20 cellular contexts compared by ENCODE assay signal in the genomic region with DNA sequence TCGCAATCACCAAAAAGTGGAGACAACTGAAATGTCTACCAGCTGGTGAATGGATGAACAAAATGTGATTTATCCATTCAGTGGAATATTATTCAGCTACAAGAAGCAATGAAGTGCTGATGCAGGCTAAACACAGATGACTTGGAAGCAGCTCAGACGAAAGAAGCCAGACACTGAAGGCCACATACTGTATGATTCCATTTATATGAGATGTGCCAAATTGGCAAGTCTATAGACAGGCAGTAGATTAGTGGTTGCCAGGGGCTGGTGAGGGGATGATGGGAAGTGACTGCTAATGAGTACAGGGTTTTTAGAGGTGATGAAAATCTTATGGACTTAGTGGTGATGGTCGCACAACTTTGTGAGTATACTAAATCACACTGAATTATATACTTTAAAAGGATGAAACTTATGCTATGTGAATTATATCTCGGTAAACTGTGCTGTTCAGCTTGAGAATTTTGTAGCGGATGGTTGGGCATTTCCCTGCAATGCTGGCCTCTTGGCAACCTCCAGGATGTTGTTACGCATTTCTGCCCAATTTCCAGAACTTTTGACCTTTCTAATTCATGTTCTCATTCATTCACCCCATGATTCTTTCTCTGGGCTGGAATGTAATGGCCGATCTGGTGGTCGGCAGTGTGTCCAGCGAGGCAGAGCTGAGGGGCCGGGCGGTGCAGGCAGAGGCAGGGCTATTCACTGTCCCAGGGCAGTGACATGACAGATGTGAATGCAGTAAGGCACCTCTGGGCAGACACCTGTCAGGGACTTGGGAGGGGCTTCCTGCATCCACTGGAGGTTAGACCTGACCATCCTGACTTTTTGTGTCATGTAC. TPM values are rescaled to one million over a fixed set of nuclear protein-coding genes. Genes with fewer than 3 reads are reported as not detected.
"Had no signal": no experiment of that assay in that cellular context is flagged by ENCODE, and none has a peak within 500 bp of the region (broad histone marks: within the 10 kb centered on the region; RNA-seq: fewer than 3 reads in every experiment).

No MANE protein-coding gene starts in this region.

- H3K4me1 ChIP-seq: breast epithelium, foreskin keratinocyte had no signal

- H3K4me3 ChIP-seq: breast epithelium, lung, transverse colon, vagina had no signal

- H3K36me3 Mint-ChIP-seq: activated naive CD8-positive, alpha-beta T cell; immature natural killer cell; naive B cell; stimulated activated naive B cell treated with anti-CD40 and anti-IgM and Interleukin-4, amounts not matched to agents 10 μg/mL and 1 μg/mL and 100 μg/mL, for 72 hours had no signal

- H3K27ac ChIP-seq: breast epithelium, foreskin keratinocyte, neutrophil, transverse colon, vagina had no signal

- H3K9me3 Mint-ChIP-seq: activated B cell treated with CpG ODN at 0.5 μM for 24 hours; activated CD8-positive, alpha-beta T cell treated with anti-CD3 and anti-CD28 coated beads for 36 hours; immature natural killer cell; stimulated activated naive B cell treated with anti-CD40 and anti-IgM and Interleukin-4, amounts not matched to agents 10 μg/mL and 1 μg/mL and 100 μg/mL, for 72 hours; T-helper 2 cell treated with Interferon-gamma antibody and Interleukin-4, amounts not matched to agents 5 μg/mL and 100 μg/mL, for 36 hours had no signal

- DNase-seq: activated B cell treated with CpG ODN at 0.5 μM for 24 hours; activated CD4-positive, alpha-beta T cell treated with anti-CD3 and anti-CD28 coated beads for 48 hours; activated CD8-positive, alpha-beta T cell treated with anti-CD3 and anti-CD28 coated beads for 36 hours; activated gamma-delta T cell; activated T-cell treated with anti-CD3 and anti-CD28 coated beads, Interleukin-2, amount 50 U/mL, for 48 hours; foreskin keratinocyte; glutamatergic neuron; immature natural killer cell; naive B cell; stimulated activated CD4-positive, alpha-beta T cell treated with anti-CD3 and anti-CD28 coated beads, Interleukin-4, amount 100 ng/mL, for 1 hour; stimulated activated naive B cell treated with anti-CD40 and anti-IgM and Interleukin-4, amounts not matched to agents 10 μg/mL and 1 μg/mL and 100 μg/mL, for 72 hours; transverse colon had no signal

- H3K27me3 ChIP-seq: breast epithelium, foreskin keratinocyte, neutrophil, transverse colon, vagina had no signal

- H3K27me3 Mint-ChIP-seq: activated B cell treated with CpG ODN at 0.5 μM for 24 hours; activated CD8-positive, alpha-beta T cell treated with anti-CD3 and anti-CD28 coated beads for 36 hours; activated naive CD8-positive, alpha-beta T cell; stimulated activated naive B cell treated with anti-CD40 and anti-IgM and Interleukin-4, amounts not matched to agents 10 μg/mL and 1 μg/mL and 100 μg/mL, for 72 hours had no signal

- H3K36me3 ChIP-seq: breast epithelium, neutrophil, transverse colon, vagina had no signal

- H3K27ac Mint-ChIP-seq: activated B cell treated with CpG ODN at 0.5 μM for 24 hours; activated CD8-positive, alpha-beta T cell treated with anti-CD3 and anti-CD28 coated beads for 36 hours; activated naive CD8-positive, alpha-beta T cell; immature natural killer cell; naive B cell; stimulated activated naive B cell treated with anti-CD40 and anti-IgM and Interleukin-4, amounts not matched to agents 10 μg/mL and 1 μg/mL and 100 μg/mL, for 72 hours; T-helper 2 cell treated with Interferon-gamma antibody and Interleukin-4, amounts not matched to agents 5 μg/mL and 100 μg/mL, for 36 hours had no signal

- H3K4me3 Mint-ChIP-seq: activated B cell treated with CpG ODN at 0.5 μM for 24 hours; activated CD8-positive, alpha-beta T cell treated with anti-CD3 and anti-CD28 coated beads for 36 hours; activated naive CD8-positive, alpha-beta T cell; immature natural killer cell; naive B cell; stimulated activated naive B cell treated with anti-CD40 and anti-IgM and Interleukin-4, amounts not matched to agents 10 μg/mL and 1 μg/mL and 100 μg/mL, for 72 hours; T-helper 2 cell treated with Interferon-gamma antibody and Interleukin-4, amounts not matched to agents 5 μg/mL and 100 μg/mL, for 36 hours had no signal

- ATAC-seq: activated CD8-positive, alpha-beta T cell treated with anti-CD3 and anti-CD28 coated beads for 36 hours; esophagus mucosa; foreskin keratinocyte; stimulated activated naive B cell treated with anti-CD40 and anti-IgM and Interleukin-4, amounts not matched to agents 10 μg/mL and 1 μg/mL and 100 μg/mL, for 72 hours had no signal

- H3K9me3 ChIP-seq: breast epithelium, neutrophil, transverse colon, vagina had no signal

RNA-seq across cellular contexts. Expression of gene WNK2, which starts 21.9 kb away (rescaled TPM):
- total RNA-seq: renal cortical epithelial cell had no signal
- polyA plus RNA-seq: immature natural killer cell had no signal
